In the genomic region with DNA sequence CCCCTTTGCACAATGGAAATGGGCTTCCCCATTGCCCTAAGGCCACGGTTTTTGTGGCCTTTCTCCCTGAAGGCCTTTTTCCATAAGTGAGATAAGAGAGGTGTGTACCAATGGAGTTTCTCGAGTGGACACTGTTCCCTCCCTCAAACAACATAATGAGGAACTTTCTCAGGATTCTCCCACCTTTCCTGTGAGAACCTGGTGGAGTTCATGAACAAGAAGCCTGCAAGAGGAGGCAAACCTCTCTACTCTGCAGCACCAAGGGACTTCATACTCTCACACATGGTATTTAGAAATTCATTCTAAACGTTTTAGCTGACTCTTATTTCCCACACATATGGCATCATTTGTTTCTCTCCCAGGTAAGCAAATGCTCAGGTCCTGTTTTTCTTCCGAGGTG, we compare ENCODE assay signal across 25 cellular contexts.
"Had no signal": no experiment of that assay in that cellular context is flagged by ENCODE, and none has a peak within 500 bp of the region (broad histone marks: within the 10 kb centered on the region; RNA-seq: fewer than 3 reads in every experiment).

No MANE protein-coding gene starts in this region.

- DNase-seq: naive thymus-derived CD4-positive, alpha-beta T cell; natural killer cell; occipital lobe; pancreas; psoas muscle; right cardiac atrium; right lobe of liver; sigmoid colon; small intestine; stimulated activated CD4-positive, alpha-beta T cell treated with anti-CD3 and anti-CD28 coated beads, Interleukin-15, amount 100 ng/mL, for 24 hours; stimulated activated CD4-positive, alpha-beta T cell treated with anti-CD3 and anti-CD28 coated beads, Interleukin-2, amount 100 ng/mL, for 24 hours; stimulated activated CD4-positive, alpha-beta T cell treated with anti-CD3 and anti-CD28 coated beads, Interleukin-2, amount 100 ng/mL, for 48 hours; stimulated activated CD4-positive, alpha-beta T cell treated with anti-CD3 and anti-CD28 coated beads, Interleukin-4, amount 100 ng/mL, for 24 hours; stimulated activated naive B cell treated with anti-CD40 and anti-IgM and Interleukin-4, amounts not matched to agents 10 μg/mL and 1 μg/mL and 100 μg/mL, for 72 hours; stimulated activated naive CD4-positive, alpha-beta T cell treated with Interleukin-2 at 50 U/mL for 16 hours; stomach; thyroid gland; trophoblast cell; upper lobe of left lung had no signal

- H3K27me3 ChIP-seq: neural progenitor cell, pancreas, right lobe of liver, sigmoid colon, stomach, thyroid gland, tibial nerve, upper lobe of left lung, vagina had no signal

- H3K27ac ChIP-seq: neural progenitor cell, pancreas, psoas muscle, right lobe of liver, sigmoid colon, stomach, thoracic aorta, thyroid gland, tibial nerve, upper lobe of left lung, vagina had no signal

- FAIRE-seq: pancreas, small intestine, urothelium cell line had no signal

- H3K4me1 ChIP-seq: neural progenitor cell, pancreas, psoas muscle, right lobe of liver, sigmoid colon, stomach, thyroid gland, tibial nerve, upper lobe of left lung, vagina had no signal

- ATAC-seq: naive thymus-derived CD4-positive, alpha-beta T cell; natural killer cell; pancreas; psoas muscle; right cardiac atrium; right lobe of liver; stimulated activated effector memory CD8-positive, alpha-beta T cell treated with anti-CD3 and anti-CD28 coated beads, Interleukin-12 subunit alpha, Interleukin-12 subunit beta, amount 100 ng/mL, for 72 hours; stimulated activated naive B cell treated with anti-CD40 and anti-IgM and Interleukin-4, amounts not matched to agents 10 μg/mL and 1 μg/mL and 100 μg/mL, for 72 hours had no signal

- H3K4me2 ChIP-seq: neural progenitor cell had no signal

- H3K9me3 ChIP-seq: pancreas, psoas muscle, thyroid gland, upper lobe of left lung had no signal

- H2AFZ ChIP-seq: neural progenitor cell had no signal

- H3K9ac ChIP-seq: neural progenitor cell had no signal

- H3K36me3 ChIP-seq: pancreas, thoracic aorta, thyroid gland, vagina had no signal

- H3K4me3 ChIP-seq: neural progenitor cell, pancreas, psoas muscle, right lobe of liver, sigmoid colon, stomach, thoracic aorta, thyroid gland, tibial nerve, upper lobe of left lung, vagina had no signal
